Comparison of ENCODE assay signal across 1 cellular context in the genomic region with DNA sequence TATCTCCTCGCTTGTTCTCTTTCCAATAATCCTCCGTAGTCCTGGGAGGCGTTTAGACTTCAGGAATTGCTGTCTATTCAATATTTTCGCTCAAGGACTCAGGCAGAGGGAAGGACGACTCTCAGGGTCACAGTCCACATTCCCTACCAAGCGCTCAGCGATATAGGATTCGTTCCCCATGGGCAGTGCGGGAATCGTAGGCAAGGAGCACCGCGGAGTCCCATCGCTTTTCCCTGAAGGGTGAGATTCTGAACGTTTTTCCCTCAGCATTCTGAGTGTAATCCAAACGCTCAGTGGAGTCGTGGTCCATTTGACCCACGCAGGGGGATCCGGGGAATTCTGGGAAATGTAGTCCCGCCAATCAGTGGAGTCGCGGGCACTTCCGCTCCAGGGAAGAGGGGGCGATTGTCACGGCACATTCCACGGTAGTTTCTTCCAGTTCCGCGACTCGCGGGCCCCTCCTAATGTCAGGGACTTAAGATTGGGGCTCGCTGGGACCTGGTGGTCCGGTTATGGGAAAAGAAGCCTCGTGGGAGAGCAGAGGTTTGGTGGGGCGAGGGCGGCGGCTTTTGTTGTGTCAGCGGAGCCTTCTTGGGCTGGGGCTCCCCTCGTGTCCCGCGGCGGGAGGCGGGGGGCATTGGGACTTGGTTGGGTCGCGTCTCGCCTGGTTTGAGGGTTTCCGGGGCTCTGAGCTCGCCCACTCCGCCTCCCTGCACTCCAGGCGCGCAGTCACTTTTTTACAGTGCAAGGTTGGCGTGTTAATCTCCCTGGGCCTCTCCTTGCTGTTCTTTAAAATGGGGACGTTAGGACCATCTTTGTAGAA.
TF ChIP-seq lines count a peak whose summit lies in the region.

A gene (plus strand): TSS at position 364 of the 823 bp plus-strand sequence. CDS start 3,079 bp downstream, outside the sequence.

TF ChIP-seq in HepG2, 621 proteins besides CTCF, POLR2A, EP300 and RAD21 (continued from another document and continues in another):
- TF ChIP-seq DNMT3B (CRISPR knock-in tag; conservative IDR thresholded peaks at IDR 0.05): no peak
- TF ChIP-seq ZBTB3 (CRISPR knock-in tag; IDR thresholded peaks at IDR 0.05; ENCODE audit: borderline replicate concordance, low read depth): no peak
- no peak for TF ChIP-seq ZNF10 (CRISPR knock-in tag; IDR thresholded peaks at IDR 0.05; ENCODE audit: borderline replicate concordance, low read depth)
- no peak for TF ChIP-seq ZNF484 (CRISPR knock-in tag; IDR thresholded peaks at IDR 0.05; ENCODE audit: borderline replicate concordance, low read depth)
- no peak for TF ChIP-seq PHB2 (IDR thresholded peaks at IDR 0.05; ENCODE audit: partially characterized antibody)
- 0 out of 2 replicates have a peak, but pooled peaks have one; percentile 7 for TF ChIP-seq RXRA (CRISPR knock-in tag; IDR thresholded peaks at IDR 0.05)
- TF ChIP-seq POLR2AphosphoS5 (IDR thresholded peaks at IDR 0.05; ENCODE audit: low read depth, low read length): peak; percentile 83
- TF ChIP-seq, protein P1, sequence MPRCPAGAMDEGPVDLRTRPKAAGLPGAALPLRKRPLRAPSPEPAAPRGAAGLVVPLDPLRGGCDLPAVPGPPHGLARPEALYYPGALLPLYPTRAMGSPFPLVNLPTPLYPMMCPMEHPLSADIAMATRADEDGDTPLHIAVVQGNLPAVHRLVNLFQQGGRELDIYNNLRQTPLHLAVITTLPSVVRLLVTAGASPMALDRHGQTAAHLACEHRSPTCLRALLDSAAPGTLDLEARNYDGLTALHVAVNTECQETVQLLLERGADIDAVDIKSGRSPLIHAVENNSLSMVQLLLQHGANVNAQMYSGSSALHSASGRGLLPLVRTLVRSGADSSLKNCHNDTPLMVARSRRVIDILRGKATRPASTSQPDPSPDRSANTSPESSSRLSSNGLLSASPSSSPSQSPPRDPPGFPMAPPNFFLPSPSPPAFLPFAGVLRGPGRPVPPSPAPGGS (CRISPR knock-in tag; IDR thresholded peaks at IDR 0.05): 0 out of 2 replicates have a peak, but pooled peaks have one; percentile 45
- TF ChIP-seq HMG20A (CRISPR knock-in tag; IDR thresholded peaks at IDR 0.05; ENCODE audit: borderline replicate concordance): no peak
- peak; percentile 82 for TF ChIP-seq ADNP (CRISPR knock-in tag; IDR thresholded peaks at IDR 0.05)
- TF ChIP-seq, protein P2, sequence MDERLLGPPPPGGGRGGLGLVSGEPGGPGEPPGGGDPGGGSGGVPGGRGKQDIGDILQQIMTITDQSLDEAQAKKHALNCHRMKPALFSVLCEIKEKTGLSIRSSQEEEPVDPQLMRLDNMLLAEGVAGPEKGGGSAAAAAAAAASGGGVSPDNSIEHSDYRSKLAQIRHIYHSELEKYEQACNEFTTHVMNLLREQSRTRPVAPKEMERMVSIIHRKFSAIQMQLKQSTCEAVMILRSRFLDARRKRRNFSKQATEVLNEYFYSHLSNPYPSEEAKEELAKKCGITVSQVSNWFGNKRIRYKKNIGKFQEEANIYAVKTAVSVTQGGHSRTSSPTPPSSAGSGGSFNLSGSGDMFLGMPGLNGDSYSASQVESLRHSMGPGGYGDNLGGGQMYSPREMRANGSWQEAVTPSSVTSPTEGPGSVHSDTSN (CRISPR knock-in tag; IDR thresholded peaks at IDR 0.05): no peak
- no peak for TF ChIP-seq FOXP1 (IDR thresholded peaks at IDR 0.05)
- no peak for TF ChIP-seq FOXP1 (CRISPR knock-in tag; IDR thresholded peaks at IDR 0.05)
- TF ChIP-seq, protein P3, sequence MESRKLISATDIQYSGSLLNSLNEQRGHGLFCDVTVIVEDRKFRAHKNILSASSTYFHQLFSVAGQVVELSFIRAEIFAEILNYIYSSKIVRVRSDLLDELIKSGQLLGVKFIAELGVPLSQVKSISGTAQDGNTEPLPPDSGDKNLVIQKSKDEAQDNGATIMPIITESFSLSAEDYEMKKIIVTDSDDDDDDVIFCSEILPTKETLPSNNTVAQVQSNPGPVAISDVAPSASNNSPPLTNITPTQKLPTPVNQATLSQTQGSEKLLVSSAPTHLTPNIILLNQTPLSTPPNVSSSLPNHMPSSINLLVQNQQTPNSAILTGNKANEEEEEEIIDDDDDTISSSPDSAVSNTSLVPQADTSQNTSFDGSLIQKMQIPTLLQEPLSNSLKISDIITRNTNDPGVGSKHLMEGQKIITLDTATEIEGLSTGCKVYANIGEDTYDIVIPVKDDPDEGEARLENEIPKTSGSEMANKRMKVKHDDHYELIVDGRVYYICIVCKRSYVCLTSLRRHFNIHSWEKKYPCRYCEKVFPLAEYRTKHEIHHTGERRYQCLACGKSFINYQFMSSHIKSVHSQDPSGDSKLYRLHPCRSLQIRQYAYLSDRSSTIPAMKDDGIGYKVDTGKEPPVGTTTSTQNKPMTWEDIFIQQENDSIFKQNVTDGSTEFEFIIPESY (CRISPR knock-in tag; IDR thresholded peaks at IDR 0.05): no peak
- peak; percentile 61; the same call in 1 of the 2 replicates for TF ChIP-seq FOXK1 (CRISPR knock-in tag; IDR thresholded peaks at IDR 0.05; ENCODE audit: borderline replicate concordance, low read depth)
- no peak for TF ChIP-seq DNMT1 (CRISPR knock-in tag; IDR thresholded peaks at IDR 0.05)
- TF ChIP-seq, protein P4, sequence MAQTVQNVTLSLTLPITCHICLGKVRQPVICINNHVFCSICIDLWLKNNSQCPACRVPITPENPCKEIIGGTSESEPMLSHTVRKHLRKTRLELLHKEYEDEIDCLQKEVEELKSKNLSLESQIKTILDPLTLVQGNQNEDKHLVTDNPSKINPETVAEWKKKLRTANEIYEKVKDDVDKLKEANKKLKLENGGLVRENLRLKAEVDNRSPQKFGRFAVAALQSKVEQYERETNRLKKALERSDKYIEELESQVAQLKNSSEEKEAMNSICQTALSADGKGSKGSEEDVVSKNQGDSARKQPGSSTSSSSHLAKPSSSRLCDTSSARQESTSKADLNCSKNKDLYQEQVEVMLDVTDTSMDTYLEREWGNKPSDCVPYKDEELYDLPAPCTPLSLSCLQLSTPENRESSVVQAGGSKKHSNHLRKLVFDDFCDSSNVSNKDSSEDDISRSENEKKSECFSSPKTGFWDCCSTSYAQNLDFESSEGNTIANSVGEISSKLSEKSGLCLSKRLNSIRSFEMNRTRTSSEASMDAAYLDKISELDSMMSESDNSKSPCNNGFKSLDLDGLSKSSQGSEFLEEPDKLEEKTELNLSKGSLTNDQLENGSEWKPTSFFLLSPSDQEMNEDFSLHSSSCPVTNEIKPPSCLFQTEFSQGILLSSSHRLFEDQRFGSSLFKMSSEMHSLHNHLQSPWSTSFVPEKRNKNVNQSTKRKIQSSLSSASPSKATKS (CRISPR knock-in tag; IDR thresholded peaks at IDR 0.05): no peak
- TF ChIP-seq ZNF510 (CRISPR knock-in tag; IDR thresholded peaks at IDR 0.05; ENCODE audit: low read depth): no peak
- no peak for TF ChIP-seq PCBP2 (optimal IDR thresholded peaks at IDR 0.05; ENCODE audit: low read depth, low read length, poor library complexity, severe bottlenecking)
- no peak for TF ChIP-seq ZNF564 (CRISPR knock-in tag; IDR thresholded peaks at IDR 0.05)
- TF ChIP-seq SOX6 (IDR thresholded peaks at IDR 0.05): no peak
- peak; percentile 24; the same call in 1 of the 2 replicates for TF ChIP-seq SOX6 (CRISPR knock-in tag; IDR thresholded peaks at IDR 0.05)
- TF ChIP-seq ZSCAN12 (CRISPR knock-in tag; IDR thresholded peaks at IDR 0.05): no peak
- no peak for TF ChIP-seq GZF1 (CRISPR knock-in tag; IDR thresholded peaks at IDR 0.05)
- TF ChIP-seq, protein P5, sequence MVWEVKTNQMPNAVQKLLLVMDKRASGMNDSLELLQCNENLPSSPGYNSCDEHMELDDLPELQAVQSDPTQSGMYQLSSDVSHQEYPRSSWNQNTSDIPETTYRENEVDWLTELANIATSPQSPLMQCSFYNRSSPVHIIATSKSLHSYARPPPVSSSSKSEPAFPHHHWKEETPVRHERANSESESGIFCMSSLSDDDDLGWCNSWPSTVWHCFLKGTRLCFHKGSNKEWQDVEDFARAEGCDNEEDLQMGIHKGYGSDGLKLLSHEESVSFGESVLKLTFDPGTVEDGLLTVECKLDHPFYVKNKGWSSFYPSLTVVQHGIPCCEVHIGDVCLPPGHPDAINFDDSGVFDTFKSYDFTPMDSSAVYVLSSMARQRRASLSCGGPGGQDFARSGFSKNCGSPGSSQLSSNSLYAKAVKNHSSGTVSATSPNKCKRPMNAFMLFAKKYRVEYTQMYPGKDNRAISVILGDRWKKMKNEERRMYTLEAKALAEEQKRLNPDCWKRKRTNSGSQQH (CRISPR knock-in tag; IDR thresholded peaks at IDR 0.05; ENCODE audit: low read depth): no peak
- TF ChIP-seq ZNF83 (CRISPR knock-in tag; IDR thresholded peaks at IDR 0.05; ENCODE audit: borderline replicate concordance): no peak
- TF ChIP-seq, protein P6, sequence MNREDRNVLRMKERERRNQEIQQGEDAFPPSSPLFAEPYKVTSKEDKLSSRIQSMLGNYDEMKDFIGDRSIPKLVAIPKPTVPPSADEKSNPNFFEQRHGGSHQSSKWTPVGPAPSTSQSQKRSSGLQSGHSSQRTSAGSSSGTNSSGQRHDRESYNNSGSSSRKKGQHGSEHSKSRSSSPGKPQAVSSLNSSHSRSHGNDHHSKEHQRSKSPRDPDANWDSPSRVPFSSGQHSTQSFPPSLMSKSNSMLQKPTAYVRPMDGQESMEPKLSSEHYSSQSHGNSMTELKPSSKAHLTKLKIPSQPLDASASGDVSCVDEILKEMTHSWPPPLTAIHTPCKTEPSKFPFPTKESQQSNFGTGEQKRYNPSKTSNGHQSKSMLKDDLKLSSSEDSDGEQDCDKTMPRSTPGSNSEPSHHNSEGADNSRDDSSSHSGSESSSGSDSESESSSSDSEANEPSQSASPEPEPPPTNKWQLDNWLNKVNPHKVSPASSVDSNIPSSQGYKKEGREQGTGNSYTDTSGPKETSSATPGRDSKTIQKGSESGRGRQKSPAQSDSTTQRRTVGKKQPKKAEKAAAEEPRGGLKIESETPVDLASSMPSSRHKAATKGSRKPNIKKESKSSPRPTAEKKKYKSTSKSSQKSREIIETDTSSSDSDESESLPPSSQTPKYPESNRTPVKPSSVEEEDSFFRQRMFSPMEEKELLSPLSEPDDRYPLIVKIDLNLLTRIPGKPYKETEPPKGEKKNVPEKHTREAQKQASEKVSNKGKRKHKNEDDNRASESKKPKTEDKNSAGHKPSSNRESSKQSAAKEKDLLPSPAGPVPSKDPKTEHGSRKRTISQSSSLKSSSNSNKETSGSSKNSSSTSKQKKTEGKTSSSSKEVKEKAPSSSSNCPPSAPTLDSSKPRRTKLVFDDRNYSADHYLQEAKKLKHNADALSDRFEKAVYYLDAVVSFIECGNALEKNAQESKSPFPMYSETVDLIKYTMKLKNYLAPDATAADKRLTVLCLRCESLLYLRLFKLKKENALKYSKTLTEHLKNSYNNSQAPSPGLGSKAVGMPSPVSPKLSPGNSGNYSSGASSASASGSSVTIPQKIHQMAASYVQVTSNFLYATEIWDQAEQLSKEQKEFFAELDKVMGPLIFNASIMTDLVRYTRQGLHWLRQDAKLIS (CRISPR knock-in tag; IDR thresholded peaks at IDR 0.05): no peak
- TF ChIP-seq AKAP8 (CRISPR knock-in tag; IDR thresholded peaks at IDR 0.05): no peak
- no peak for TF ChIP-seq ZC3H13 (CRISPR knock-in tag; IDR thresholded peaks at IDR 0.05)
- TF ChIP-seq CBFB (CRISPR knock-in tag; IDR thresholded peaks at IDR 0.05): no peak; the same call in 1 of the 2 replicates
- TF ChIP-seq, protein P7, sequence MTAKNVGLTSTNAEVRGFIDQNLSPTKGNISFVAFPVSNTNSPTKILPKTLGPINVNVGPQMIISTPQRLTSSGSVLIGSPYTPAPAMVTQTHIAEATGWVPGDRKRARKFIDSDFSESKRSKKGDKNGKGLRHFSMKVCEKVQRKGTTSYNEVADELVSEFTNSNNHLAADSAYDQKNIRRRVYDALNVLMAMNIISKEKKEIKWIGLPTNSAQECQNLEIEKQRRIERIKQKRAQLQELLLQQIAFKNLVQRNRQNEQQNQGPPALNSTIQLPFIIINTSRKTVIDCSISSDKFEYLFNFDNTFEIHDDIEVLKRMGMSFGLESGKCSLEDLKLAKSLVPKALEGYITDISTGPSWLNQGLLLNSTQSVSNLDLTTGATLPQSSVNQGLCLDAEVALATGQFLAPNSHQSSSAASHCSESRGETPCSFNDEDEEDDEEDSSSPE (CRISPR knock-in tag; IDR thresholded peaks at IDR 0.05): 0 out of 2 replicates have a peak, but pooled peaks have one; percentile 61
- no peak for TF ChIP-seq CENPX (CRISPR knock-in tag; IDR thresholded peaks at IDR 0.05)
- no peak for TF ChIP-seq ATRX (CRISPR knock-in tag; IDR thresholded peaks at IDR 0.05; ENCODE audit: borderline replicate concordance)
- TF ChIP-seq ZNF737 (CRISPR knock-in tag; IDR thresholded peaks at IDR 0.05; ENCODE audit: borderline replicate concordance): no peak
- TF ChIP-seq, protein P8, sequence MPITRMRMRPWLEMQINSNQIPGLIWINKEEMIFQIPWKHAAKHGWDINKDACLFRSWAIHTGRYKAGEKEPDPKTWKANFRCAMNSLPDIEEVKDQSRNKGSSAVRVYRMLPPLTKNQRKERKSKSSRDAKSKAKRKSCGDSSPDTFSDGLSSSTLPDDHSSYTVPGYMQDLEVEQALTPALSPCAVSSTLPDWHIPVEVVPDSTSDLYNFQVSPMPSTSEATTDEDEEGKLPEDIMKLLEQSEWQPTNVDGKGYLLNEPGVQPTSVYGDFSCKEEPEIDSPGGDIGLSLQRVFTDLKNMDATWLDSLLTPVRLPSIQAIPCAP (CRISPR knock-in tag; IDR thresholded peaks at IDR 0.05; ENCODE audit: low read depth): no peak
- TF ChIP-seq ZNF605 (CRISPR knock-in tag; IDR thresholded peaks at IDR 0.05): peak; percentile 59; the same call in 1 of the 2 replicates
- no peak for TF ChIP-seq ZNF468 (CRISPR knock-in tag; IDR thresholded peaks at IDR 0.05)
- TF ChIP-seq PRPF4 (IDR thresholded peaks at IDR 0.05; ENCODE audit: low read depth, low read length, poor library complexity, severe bottlenecking): no peak
- TF ChIP-seq RFX5 (IDR thresholded peaks at IDR 0.05; ENCODE audit: low read depth, low read length): no peak
- peak; percentile 52; the same call in 1 of the 2 replicates for TF ChIP-seq ZNF788 (CRISPR knock-in tag; IDR thresholded peaks at IDR 0.05; ENCODE audit: borderline replicate concordance)
- no peak for TF ChIP-seq KLF13 (CRISPR knock-in tag; IDR thresholded peaks at IDR 0.05)
- TF ChIP-seq ZNF44 (CRISPR knock-in tag; IDR thresholded peaks at IDR 0.05): no peak
- peak; percentile 59; the same call in 1 of the 2 replicates for TF ChIP-seq KAT7 (CRISPR knock-in tag; IDR thresholded peaks at IDR 0.05; ENCODE audit: borderline replicate concordance)
